In genomic region chr6:43966806-43967575, GRCh38 we compare ENCODE assay signal across 16 cellular contexts.
"Had no signal": no experiment of that assay in that cellular context is flagged by ENCODE, and none has a peak within 500 bp of the region (broad histone marks: within the 10 kb centered on the region; RNA-seq: fewer than 3 reads in every experiment).

No MANE protein-coding gene starts in this region.

- H3K4me1 Mint-ChIP-seq: naive B cell; stimulated activated effector memory CD8-positive, alpha-beta T cell treated with anti-CD3 and anti-CD28 coated beads, Interleukin-12 subunit alpha, Interleukin-12 subunit beta, amount 100 ng/mL, for 72 hours; T-helper 17 cell had no signal

- DNase-seq: activated CD4-positive, alpha-beta T cell treated with anti-CD3 and anti-CD28 coated beads for 4 hours; activated CD8-positive, alpha-beta T cell treated with anti-CD3 and anti-CD28 coated beads, Interleukin-2, amount 10 ng/mL, durations not matched to agents 7 days and 5 days; activated gamma-delta T cell treated with Interleukin-2 at 50 U/mL for 16 hours; cortex of kidney; effector CD8-positive, alpha-beta T cell; foreskin fibroblast; naive B cell; stimulated activated CD4-positive, alpha-beta T cell treated with anti-CD3 and anti-CD28 coated beads, Interleukin-12 subunit alpha, Interleukin-12 subunit beta, amount 100 ng/mL, for 4 hours; stimulated activated CD4-positive, alpha-beta T cell treated with anti-CD3 and anti-CD28 coated beads, Interleukin-2, amount 100 ng/mL, for 24 hours; T-helper 17 cell had no signal

- ATAC-seq: activated CD8-positive, alpha-beta T cell treated with anti-CD3 and anti-CD28 coated beads, Interleukin-2, amount 10 ng/mL, durations not matched to agents 7 days and 5 days; T-helper 17 cell; WTC11 had no signal

- H3K36me3 ChIP-seq: neutrophil, thoracic aorta had no signal

- H3K4me3 ChIP-seq: thoracic aorta had no signal

- H3K36me3 Mint-ChIP-seq: activated naive CD8-positive, alpha-beta T cell; brain; naive B cell; stimulated activated effector memory CD8-positive, alpha-beta T cell treated with anti-CD3 and anti-CD28 coated beads, Interleukin-12 subunit alpha, Interleukin-12 subunit beta, amount 100 ng/mL, for 72 hours; WTC11 had no signal

- H3K9me3 ChIP-seq: neutrophil, thoracic aorta had no signal

- H3K4me3 Mint-ChIP-seq: activated CD8-positive, alpha-beta T cell treated with anti-CD3 and anti-CD28 coated beads, Interleukin-2, amount 10 ng/mL, durations not matched to agents 7 days and 5 days; activated naive CD8-positive, alpha-beta T cell; brain; naive B cell; stimulated activated effector memory CD8-positive, alpha-beta T cell treated with anti-CD3 and anti-CD28 coated beads, Interleukin-12 subunit alpha, Interleukin-12 subunit beta, amount 100 ng/mL, for 72 hours; T-helper 17 cell; WTC11 had no signal

- H3K27ac ChIP-seq: neutrophil, thoracic aorta had no signal

- H3K27ac Mint-ChIP-seq: activated CD8-positive, alpha-beta T cell treated with anti-CD3 and anti-CD28 coated beads, Interleukin-2, amount 10 ng/mL, durations not matched to agents 7 days and 5 days; activated naive CD8-positive, alpha-beta T cell; naive B cell; stimulated activated effector memory CD8-positive, alpha-beta T cell treated with anti-CD3 and anti-CD28 coated beads, Interleukin-12 subunit alpha, Interleukin-12 subunit beta, amount 100 ng/mL, for 72 hours; T-helper 17 cell; WTC11 had no signal

- H3K9me3 Mint-ChIP-seq: naive B cell; stimulated activated effector memory CD8-positive, alpha-beta T cell treated with anti-CD3 and anti-CD28 coated beads, Interleukin-12 subunit alpha, Interleukin-12 subunit beta, amount 100 ng/mL, for 72 hours; WTC11 had no signal
